1 cellular context compared by ENCODE assay signal in genomic region chr10:101812606-101813005, GRCh38.
TF ChIP-seq lines count a peak whose summit lies in the region.

No MANE protein-coding gene starts in this region.

TF ChIP-seq in GM23338, 12 proteins besides CTCF, POLR2A, EP300 and RAD21 (continued from another document):
- TF ChIP-seq ZNF462 (CRISPR knock-in tag; IDR thresholded peaks at IDR 0.05) (no peak), NANOG (IDR thresholded peaks at IDR 0.05; ENCODE audit: borderline replicate concordance) (no peak), ZNF114 (CRISPR knock-in tag; IDR thresholded peaks at IDR 0.05) (no peak), POLR2AphosphoS5 (IDR thresholded peaks at IDR 0.05; ENCODE audit: low read depth) (no peak)
- TF ChIP-seq, protein P1, sequence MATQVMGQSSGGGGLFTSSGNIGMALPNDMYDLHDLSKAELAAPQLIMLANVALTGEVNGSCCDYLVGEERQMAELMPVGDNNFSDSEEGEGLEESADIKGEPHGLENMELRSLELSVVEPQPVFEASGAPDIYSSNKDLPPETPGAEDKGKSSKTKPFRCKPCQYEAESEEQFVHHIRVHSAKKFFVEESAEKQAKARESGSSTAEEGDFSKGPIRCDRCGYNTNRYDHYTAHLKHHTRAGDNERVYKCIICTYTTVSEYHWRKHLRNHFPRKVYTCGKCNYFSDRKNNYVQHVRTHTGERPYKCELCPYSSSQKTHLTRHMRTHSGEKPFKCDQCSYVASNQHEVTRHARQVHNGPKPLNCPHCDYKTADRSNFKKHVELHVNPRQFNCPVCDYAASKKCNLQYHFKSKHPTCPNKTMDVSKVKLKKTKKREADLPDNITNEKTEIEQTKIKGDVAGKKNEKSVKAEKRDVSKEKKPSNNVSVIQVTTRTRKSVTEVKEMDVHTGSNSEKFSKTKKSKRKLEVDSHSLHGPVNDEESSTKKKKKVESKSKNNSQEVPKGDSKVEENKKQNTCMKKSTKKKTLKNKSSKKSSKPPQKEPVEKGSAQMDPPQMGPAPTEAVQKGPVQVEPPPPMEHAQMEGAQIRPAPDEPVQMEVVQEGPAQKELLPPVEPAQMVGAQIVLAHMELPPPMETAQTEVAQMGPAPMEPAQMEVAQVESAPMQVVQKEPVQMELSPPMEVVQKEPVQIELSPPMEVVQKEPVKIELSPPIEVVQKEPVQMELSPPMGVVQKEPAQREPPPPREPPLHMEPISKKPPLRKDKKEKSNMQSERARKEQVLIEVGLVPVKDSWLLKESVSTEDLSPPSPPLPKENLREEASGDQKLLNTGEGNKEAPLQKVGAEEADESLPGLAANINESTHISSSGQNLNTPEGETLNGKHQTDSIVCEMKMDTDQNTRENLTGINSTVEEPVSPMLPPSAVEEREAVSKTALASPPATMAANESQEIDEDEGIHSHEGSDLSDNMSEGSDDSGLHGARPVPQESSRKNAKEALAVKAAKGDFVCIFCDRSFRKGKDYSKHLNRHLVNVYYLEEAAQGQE (IDR thresholded peaks at IDR 0.05; ENCODE audit: unreplicated experiment): no peak
